Comparison of ENCODE assay signal across 6 cellular contexts in genomic region chr9:128190516-128191405, GRCh38. TPM values are rescaled to one million over a fixed set of nuclear protein-coding genes. Genes with fewer than 3 reads are reported as not detected.
A peak's percentile ranks its signal among the peaks of the same experiment; 100 is the strongest.
DNase-seq lines count a peak whose midpoint lies in the region; ATAC-seq and TF ChIP-seq lines count a peak whose summit lies in the region.

No MANE protein-coding gene starts in this region.

- no peaks in the 10 kb centered on the region for H3K27me3 Mint-ChIP-seq in activated CD4-positive, alpha-beta T cell treated with anti-CD3 and anti-CD28 coated beads, Interleukin-2, amount 10 ng/mL, durations not matched to agents 24 days and 14 days

- no peak for TF ChIP-seq CTCF in VCaP (conservative IDR thresholded peaks at IDR 0.05)

- peaks cover 32% of the 10 kb centered on the region for H3K4me1 Mint-ChIP-seq in activated CD4-positive, alpha-beta T cell treated with anti-CD3 and anti-CD28 coated beads, Interleukin-2, amount 10 ng/mL, durations not matched to agents 24 days and 14 days

- intact Hi-C loops in activated CD4-positive, alpha-beta T cell treated with anti-CD3 and anti-CD28 coated beads, Interleukin-2, amount 10 ng/mL, durations not matched to agents 24 days and 14 days (cut with micrococcal nuclease) = loop anchor here (1.0 to 5.0 kb wide), 2 partner anchors 13 to 63 kb away; partner anchors contain the start of genes DNM1 and PTGES2
- intact Hi-C loops in left colon (cut with DNase I, micrococcal nuclease) = no loop called here

- H3K36me3 Mint-ChIP-seq in activated CD4-positive, alpha-beta T cell treated with anti-CD3 and anti-CD28 coated beads, Interleukin-2, amount 10 ng/mL, durations not matched to agents 24 days and 14 days (ENCODE audit: low read depth) = peaks cover 28% of the 10 kb centered on the region

- ATAC-seq in left colon = peak; percentile 2
- ATAC-seq in GM18867 (IDR thresholded peaks at IDR 0.05; ENCODE audit: unreplicated experiment) = no peak

- peak overlapping the region; percentile 92 for H3K27ac Mint-ChIP-seq in activated CD4-positive, alpha-beta T cell treated with anti-CD3 and anti-CD28 coated beads, Interleukin-2, amount 10 ng/mL, durations not matched to agents 24 days and 14 days

- peak overlapping the region; percentile 100 for H3K4me3 Mint-ChIP-seq in activated CD4-positive, alpha-beta T cell treated with anti-CD3 and anti-CD28 coated beads, Interleukin-2, amount 10 ng/mL, durations not matched to agents 24 days and 14 days

- no peaks in the 10 kb centered on the region for H3K9me3 Mint-ChIP-seq in activated CD4-positive, alpha-beta T cell treated with anti-CD3 and anti-CD28 coated beads, Interleukin-2, amount 10 ng/mL, durations not matched to agents 24 days and 14 days

- no peak for DNase-seq in activated CD4-positive, alpha-beta T cell treated with anti-CD3 and anti-CD28 coated beads, Interleukin-2, amount 10 ng/mL, durations not matched to agents 24 days and 14 days
- DNase-seq in activated CD4-positive, alpha-beta T cell treated with anti-CD3 and anti-CD28 coated beads for 4 hours = no peak
- peak in 1 of 2 donors; percentile 41 for DNase-seq in left colon
- no peak for DNase-seq in NCI-H1694 treated with DMSO at 0.1 percent for 48 hours (lab: John Stamatoyannopoulos, UW)

- H3K27ac ChIP-seq in VCaP = peak overlapping the region; percentile 90

RNA-seq across cellular contexts. Expression of gene CIZ1, which starts 0.6 kb away (rescaled TPM):
- 142 and 143 TPM in 2 replicates for total RNA-seq in activated CD4-positive, alpha-beta T cell treated with anti-CD3 and anti-CD28 coated beads, Interleukin-2, amount 10 ng/mL, durations not matched to agents 24 days and 14 days
- 100 to 1,000 TPM in 1 of 2 donors, 10 to 100 TPM in 1; 88.9 to 103 TPM for total RNA-seq in left colon

RNA-seq across cellular contexts. Expression of gene DNM1, which starts 12.4 kb away (rescaled TPM):
- total RNA-seq in activated CD4-positive, alpha-beta T cell treated with anti-CD3 and anti-CD28 coated beads, Interleukin-2, amount 10 ng/mL, durations not matched to agents 24 days and 14 days = 0.95 and 1.5 TPM in 2 replicates
- total RNA-seq in left colon = 1 to 10 TPM; 3.8 to 7.8 TPM

RNA-seq across cellular contexts. Expression of gene BBLN, which starts 30.7 kb away (rescaled TPM):
- 89.3 and 91.4 TPM in 2 replicates for total RNA-seq in activated CD4-positive, alpha-beta T cell treated with anti-CD3 and anti-CD28 coated beads, Interleukin-2, amount 10 ng/mL, durations not matched to agents 24 days and 14 days
- total RNA-seq in left colon = 10 to 100 TPM; 35.6 to 50.5 TPM

RNA-seq across cellular contexts. Expression of gene LCN2, which starts 41.5 kb away (rescaled TPM):
- not detected in 2 replicates for total RNA-seq in activated CD4-positive, alpha-beta T cell treated with anti-CD3 and anti-CD28 coated beads, Interleukin-2, amount 10 ng/mL, durations not matched to agents 24 days and 14 days
- 100 to 1,000 TPM in 1 of 2 donors, 10 to 100 TPM in 1; 12.3 to 358 TPM for total RNA-seq in left colon
